In the genomic region with DNA sequence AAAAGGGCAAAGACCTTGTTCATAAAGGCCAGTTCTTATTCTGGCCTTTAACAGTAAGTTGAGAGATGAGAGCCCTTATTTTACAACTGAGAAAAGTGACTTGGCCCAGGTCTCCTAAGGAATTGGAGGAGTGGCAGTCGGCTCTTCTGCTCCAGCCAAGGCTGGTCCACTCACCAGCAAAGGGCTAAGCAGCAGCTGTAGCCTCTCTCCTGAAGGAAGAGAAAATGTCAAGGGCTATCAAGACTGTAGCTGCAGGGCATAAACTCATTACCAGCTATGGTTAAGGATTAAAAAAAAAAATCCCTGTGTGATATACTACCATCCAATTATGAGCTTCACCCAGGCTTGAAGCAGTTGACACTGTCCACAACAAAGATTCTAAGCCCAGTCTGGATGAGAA, we compare ENCODE assay signal across 18 cellular contexts.
"Had no signal": no experiment of that assay in that cellular context is flagged by ENCODE, and none has a peak within 500 bp of the region (broad histone marks: within the 10 kb centered on the region; RNA-seq: fewer than 3 reads in every experiment).

No MANE protein-coding gene starts in this region.

- ATAC-seq: left cardiac atrium; natural killer cell treated with Interleukin-12 subunit alpha and Interleukin-12 subunit beta and Interleukin-15 and Interleukin-18, amount 100 ng/mL, for 72 hours; pancreas; stimulated activated effector memory CD8-positive, alpha-beta T cell treated with anti-CD3 and anti-CD28 coated beads, Interleukin-12 subunit alpha, Interleukin-12 subunit beta, amount 100 ng/mL, for 72 hours had no signal

- H3K27ac ChIP-seq: breast epithelium, hepatocyte, neutrophil, pancreas, sigmoid colon, stomach had no signal

- DNase-seq: activated CD4-positive, alpha-beta T cell treated with anti-CD3 and anti-CD28 coated beads, Interleukin-2, amount 50 U/mL, for 4 hours; activated gamma-delta T cell; cerebellar nuclear complex; effector CD8-positive, alpha-beta T cell; left cardiac atrium; pancreas; sigmoid colon; stimulated activated CD4-positive, alpha-beta T cell treated with anti-CD3 and anti-CD28 coated beads, Interleukin-4, amount 100 ng/mL, for 24 hours; stomach; trophoblast cell had no signal

- H3K9me3 ChIP-seq: breast epithelium, neutrophil, pancreas, sigmoid colon, stomach had no signal

- H3K4me1 ChIP-seq: breast epithelium, pancreas, stomach had no signal

- H3K27ac Mint-ChIP-seq: activated naive CD4-positive, alpha-beta T cell treated with anti-CD3 and anti-CD28 coated beads, Interleukin-2, amount 50 U/mL, for 24 hours; dendritic cell treated with granulocyte-macrophage colony-stimulating factor and Interleukin-4, amounts not matched to agents 40 ng/mL and 50 ng/mL, for 4 days; natural killer cell treated with Interleukin-12 subunit alpha and Interleukin-12 subunit beta and Interleukin-15 and Interleukin-18, amount 100 ng/mL, for 72 hours; stimulated activated effector memory CD8-positive, alpha-beta T cell treated with anti-CD3 and anti-CD28 coated beads, Interleukin-12 subunit alpha, Interleukin-12 subunit beta, amount 100 ng/mL, for 72 hours had no signal

- H3K36me3 ChIP-seq: breast epithelium, neutrophil, pancreas, sigmoid colon, stomach had no signal

- H3K36me3 Mint-ChIP-seq: activated naive CD4-positive, alpha-beta T cell treated with anti-CD3 and anti-CD28 coated beads, Interleukin-2, amount 50 U/mL, for 24 hours; natural killer cell treated with Interleukin-12 subunit alpha and Interleukin-12 subunit beta and Interleukin-15 and Interleukin-18, amount 100 ng/mL, for 72 hours; stimulated activated effector memory CD8-positive, alpha-beta T cell treated with anti-CD3 and anti-CD28 coated beads, Interleukin-12 subunit alpha, Interleukin-12 subunit beta, amount 100 ng/mL, for 72 hours had no signal

- H3K4me1 Mint-ChIP-seq: activated naive CD4-positive, alpha-beta T cell treated with anti-CD3 and anti-CD28 coated beads, Interleukin-2, amount 50 U/mL, for 24 hours; stimulated activated effector memory CD8-positive, alpha-beta T cell treated with anti-CD3 and anti-CD28 coated beads, Interleukin-12 subunit alpha, Interleukin-12 subunit beta, amount 100 ng/mL, for 72 hours had no signal

- H3K4me3 ChIP-seq: breast epithelium, hepatocyte, lung, pancreas, sigmoid colon, stomach had no signal

- H3K9me3 Mint-ChIP-seq: activated naive CD4-positive, alpha-beta T cell treated with anti-CD3 and anti-CD28 coated beads, Interleukin-2, amount 50 U/mL, for 24 hours; dendritic cell treated with granulocyte-macrophage colony-stimulating factor and Interleukin-4, amounts not matched to agents 40 ng/mL and 50 ng/mL, for 4 days; natural killer cell treated with Interleukin-12 subunit alpha and Interleukin-12 subunit beta and Interleukin-15 and Interleukin-18, amount 100 ng/mL, for 72 hours; stimulated activated effector memory CD8-positive, alpha-beta T cell treated with anti-CD3 and anti-CD28 coated beads, Interleukin-12 subunit alpha, Interleukin-12 subunit beta, amount 100 ng/mL, for 72 hours had no signal

- H3K27me3 ChIP-seq: breast epithelium, hepatocyte, pancreas, sigmoid colon, stomach had no signal

- H3K4me3 Mint-ChIP-seq: activated naive CD4-positive, alpha-beta T cell treated with anti-CD3 and anti-CD28 coated beads, Interleukin-2, amount 50 U/mL, for 24 hours; dendritic cell treated with granulocyte-macrophage colony-stimulating factor and Interleukin-4, amounts not matched to agents 40 ng/mL and 50 ng/mL, for 4 days; natural killer cell treated with Interleukin-12 subunit alpha and Interleukin-12 subunit beta and Interleukin-15 and Interleukin-18, amount 100 ng/mL, for 72 hours; stimulated activated effector memory CD8-positive, alpha-beta T cell treated with anti-CD3 and anti-CD28 coated beads, Interleukin-12 subunit alpha, Interleukin-12 subunit beta, amount 100 ng/mL, for 72 hours had no signal
